8 cellular contexts compared by ENCODE assay signal in genomic region chr13:76886005-76886291, GRCh38. TPM values are rescaled to one million over a fixed set of nuclear protein-coding genes. Genes with fewer than 3 reads are reported as not detected.
A peak's percentile ranks its signal among the peaks of the same experiment; 100 is the strongest.
DNase-seq lines count a peak whose midpoint lies in the region; ATAC-seq and TF ChIP-seq lines count a peak whose summit lies in the region.

No MANE protein-coding gene starts in this region.

- RAD21 ChIA-PET in HCT116 (lab: Charles Lee; ENCODE audit: low non-redundant PET in 1 of 2, low total read pairs in 2 of 2, uncharacterized antibody in 2 of 2, unreplicated experiment in 2 of 2) = interaction anchor here in 1 of 2 experiments (0.7 kb wide), 1 partner anchor 141 kb away, joined by 4 read pairs; no protein-coding TSS in a partner anchor

- H3K4me3 Mint-ChIP-seq in activated naive CD8-positive, alpha-beta T cell treated with anti-CD3 and anti-CD28 coated beads for 36 hours = peak overlapping the region; percentile 75

- intact Hi-C loops in HCT116 (cut with micrococcal nuclease) (no loop called here), left lung (cut with DNase I) (loop anchor here in 1 of 2 donors (5.0 kb wide), 1 partner anchor 219 kb away; no protein-coding TSS in a partner anchor), thyroid gland (cut with DNase I) (loop anchor here (10.0 kb wide), 1 partner anchor 221 kb away; no protein-coding TSS in a partner anchor)

- H3K9me3 ChIP-seq in HCT116 (ENCODE audit: control insufficient read depth in 1 of 2, insufficient read depth in 1 of 2, low read depth in 1 of 2, low read length in 2 of 2) (no peaks in the 10 kb centered on the region), left lung (no peaks in the 10 kb centered on the region), thyroid gland (no peaks in the 10 kb centered on the region)

- H3K27me3 ChIP-seq in HCT116 (ENCODE audit: insufficient read depth, low read length) (peaks cover 24% of the 10 kb centered on the region; the same call in 1 of the 2 replicates), left lung (no peaks in the 10 kb centered on the region), thyroid gland (no peaks in the 10 kb centered on the region)

- H3K4me1 ChIP-seq in HCT116 (ENCODE audit: control insufficient read depth in 1 of 2, insufficient read depth in 2 of 2, low read length in 2 of 2) = peaks cover 0 to 14% of the 10 kb centered on the region in 2 experiments; a peak in 1 of 4 replicates
- peaks cover 0 to 29% of the 10 kb centered on the region in 2 donors for H3K4me1 ChIP-seq in left lung
- peaks cover 12 to 16% of the 10 kb centered on the region in 2 donors for H3K4me1 ChIP-seq in thyroid gland

- H3K4me1 Mint-ChIP-seq in activated naive CD8-positive, alpha-beta T cell treated with anti-CD3 and anti-CD28 coated beads for 36 hours = peaks cover 35% of the 10 kb centered on the region

- POLR2A ChIA-PET in AG04449 (lab: Yijun Ruan, JAX) = no interaction called here
- POLR2A ChIA-PET in HCT116 (lab: Charles Lee) = no interaction called here

- no peak for TF ChIP-seq CTCF in AG04449 (IDR thresholded peaks at IDR 0.05; ENCODE audit: insufficient read depth, low read length, missing control alignments)
- no peak for TF ChIP-seq CTCF in HCT116 (IDR thresholded peaks at IDR 0.05 in 2 of 3, conservative IDR thresholded peaks at IDR 0.05 in 1 of 3; ENCODE audit: borderline replicate concordance in 1 of 3, insufficient read depth in 1 of 3, low read depth in 2 of 3, low read length in 2 of 3)
- no peak for TF ChIP-seq CTCF in left lung (IDR thresholded peaks at IDR 0.05)
- no peak for TF ChIP-seq CTCF in thyroid gland (IDR thresholded peaks at IDR 0.05)

- H3K27ac ChIP-seq in HCT116 (ENCODE audit: low read depth, low read length) (no peak overlapping the region; the same call in 1 of the 2 replicates), left lung (peak overlapping the region; percentile 95 to 98), thyroid gland (peak overlapping the region; percentile 79 to 85 (median 84))

- no peaks in the 10 kb centered on the region for H3K79me2 ChIP-seq in HCT116 (ENCODE audit: insufficient read depth, low read length)

- no peaks in the 10 kb centered on the region for H4K20me1 ChIP-seq in HCT116 (ENCODE audit: insufficient read depth)

- no peak for TF ChIP-seq RAD21 in HCT116 (IDR thresholded peaks at IDR 0.05; ENCODE audit: low read depth)

- peak overlapping the region; percentile 65 for H3K27ac Mint-ChIP-seq in activated naive CD8-positive, alpha-beta T cell treated with anti-CD3 and anti-CD28 coated beads for 36 hours

- CTCF ChIA-PET in AG04449 (lab: Yijun Ruan, JAX) (interaction anchor here (0.6 to 6.1 kb wide), 9 partner anchors 9 to 1017 kb away, joined by 3 to 41 read pairs (median 4); no protein-coding TSS in a partner anchor), HCT116 (lab: Charles Lee) (interaction anchor here (1.1 kb wide), 1 partner anchor 63 kb away, joined by 3 read pairs; no protein-coding TSS in a partner anchor)

- H3K4me2 ChIP-seq in HCT116 (ENCODE audit: low read length) = peak overlapping the region; percentile 90

- H3K9me2 ChIP-seq in HCT116 (ENCODE audit: insufficient read depth) = no peaks in the 10 kb centered on the region

- no CpG with 5 or more reads among the region's 37 CpGs for WGBS in thyroid gland, 2 donors

- no peak; the same call in 1 of the 2 replicates for ATAC-seq in HCT116
- ATAC-seq in left lung = no peak
- ATAC-seq in GM18870 (IDR thresholded peaks at IDR 0.05; ENCODE audit: unreplicated experiment) = no peak

- peak overlapping the region; percentile 54 for H2AFZ ChIP-seq in HCT116 (ENCODE audit: low read depth, low read length, poor library complexity, severe bottlenecking)

- peak overlapping the region; percentile 27; the same call in 1 of the 2 replicates for H3K9ac ChIP-seq in HCT116 (ENCODE audit: low read length)

- TF ChIP-seq POLR2A in HCT116 (IDR thresholded peaks at IDR 0.05; ENCODE audit: borderline replicate concordance, extremely low read depth, insufficient read depth, insufficient read length) (no peak), thyroid gland (IDR thresholded peaks at IDR 0.05) (no peak)

- H3K27me3 Mint-ChIP-seq in activated naive CD8-positive, alpha-beta T cell treated with anti-CD3 and anti-CD28 coated beads for 36 hours = peaks cover 9% of the 10 kb centered on the region

- H3K36me3 ChIP-seq in HCT116 (ENCODE audit: control insufficient read depth in 1 of 2, insufficient read depth in 2 of 2, low read length in 2 of 2) (no peaks in the 10 kb centered on the region), left lung (no peaks in the 10 kb centered on the region), thyroid gland (no peaks in the 10 kb centered on the region)

- peaks cover 18% of the 10 kb centered on the region for H3K36me3 Mint-ChIP-seq in activated naive CD8-positive, alpha-beta T cell treated with anti-CD3 and anti-CD28 coated beads for 36 hours

- no peaks in the 10 kb centered on the region for H3K9me3 Mint-ChIP-seq in activated naive CD8-positive, alpha-beta T cell treated with anti-CD3 and anti-CD28 coated beads for 36 hours

- H3K4me3 ChIP-seq in AG04449 (ENCODE audit: low read depth, low read length) (peak overlapping the region; percentile 58), HCT116 (replicated peaks in 1 of 2; ENCODE audit: low read depth in 1 of 2, low read length in 2 of 2) (peak overlapping the region; percentile 42 to 58), left lung (peak overlapping the region; percentile 80 to 83), thyroid gland (replicated peaks in 1 of 3) (peak overlapping the region; percentile 31 to 68 (median 67))

- no TSS peak for BruUV-seq in HCT116 (replicated peaks; lab: Mats Ljungman, UMichigan)

- DNase-seq in AG04449 (ENCODE audit: low read depth, low spot score) (no peak), HCT116 (ENCODE audit: low read depth, low spot score) (no peak), left lung (no peak), thyroid gland (no peak), NOMO-1 treated with dmso at 0.1 percent for 144 hours (lab: John Stamatoyannopoulos, UW; ENCODE audit: unreplicated experiment) (no peak), AG20443 (ENCODE audit: low spot score) (no peak)
- DNase-seq in activated naive CD8-positive, alpha-beta T cell treated with anti-CD3 and anti-CD28 coated beads for 36 hours = no peak

TF ChIP-seq in HCT116, 20 proteins besides CTCF, POLR2A, EP300 and RAD21 (continues in another document):
- TF ChIP-seq YY1 (IDR thresholded peaks at IDR 0.05; ENCODE audit: extremely low read depth, insufficient replicate concordance, low read depth, low read length) = no peak
- no peak for TF ChIP-seq FOSL1 (IDR thresholded peaks at IDR 0.05; ENCODE audit: low read depth)
- TF ChIP-seq EZH2phosphoT487 (IDR thresholded peaks at IDR 0.05; ENCODE audit: borderline replicate concordance) = no peak
- no peak for TF ChIP-seq ZNF274 (IDR thresholded peaks at IDR 0.05; ENCODE audit: low read depth, low read length)
- TF ChIP-seq TCF7L2 (IDR thresholded peaks at IDR 0.05; ENCODE audit: borderline replicate concordance, extremely low read depth, insufficient read depth, insufficient read length) = no peak
- no peak for TF ChIP-seq CEBPB (IDR thresholded peaks at IDR 0.05; ENCODE audit: low read depth)
- TF ChIP-seq EGR1 (IDR thresholded peaks at IDR 0.05; ENCODE audit: low read depth) = no peak
- no peak for TF ChIP-seq ELF1 (IDR thresholded peaks at IDR 0.05; ENCODE audit: borderline replicate concordance, low read depth)
- no peak for TF ChIP-seq SP1 (IDR thresholded peaks at IDR 0.05; ENCODE audit: low read depth)
- TF ChIP-seq MAX (IDR thresholded peaks at IDR 0.05) = no peak
- TF ChIP-seq CBX3 (IDR thresholded peaks at IDR 0.05; ENCODE audit: low read depth) = no peak
- TF ChIP-seq REST (IDR thresholded peaks at IDR 0.05; ENCODE audit: low read depth) = no peak
- no peak for TF ChIP-seq EZH2 (IDR thresholded peaks at IDR 0.05)
- TF ChIP-seq ZFX (IDR thresholded peaks at IDR 0.05) = no peak
- no peak for TF ChIP-seq JUND (IDR thresholded peaks at IDR 0.05)
- TF ChIP-seq SRF (IDR thresholded peaks at IDR 0.05; ENCODE audit: low read depth) = no peak
- TF ChIP-seq POLR2AphosphoS5 (IDR thresholded peaks at IDR 0.05; ENCODE audit: low read depth, low read length) = no peak

RNA-seq across cellular contexts. Expression of gene KCTD12, which starts 0.3 kb away (rescaled TPM):
- total RNA-seq in HCT116 (2021; ENCODE audit: unreplicated experiment) (1.9 TPM), left lung (100 to 1,000 TPM; 153 to 193 TPM), thyroid gland (10 to 100 TPM; 27.9 to 59.3 (median 37.8) TPM)
- 0.27 and 0.38 TPM in 2 replicates for polyA plus RNA-seq in HCT116 (2012)
- total RNA-seq in activated naive CD8-positive, alpha-beta T cell treated with anti-CD3 and anti-CD28 coated beads for 36 hours = 10 to 100 TPM; 18.5 to 19.4 TPM
